In the genomic region with DNA sequence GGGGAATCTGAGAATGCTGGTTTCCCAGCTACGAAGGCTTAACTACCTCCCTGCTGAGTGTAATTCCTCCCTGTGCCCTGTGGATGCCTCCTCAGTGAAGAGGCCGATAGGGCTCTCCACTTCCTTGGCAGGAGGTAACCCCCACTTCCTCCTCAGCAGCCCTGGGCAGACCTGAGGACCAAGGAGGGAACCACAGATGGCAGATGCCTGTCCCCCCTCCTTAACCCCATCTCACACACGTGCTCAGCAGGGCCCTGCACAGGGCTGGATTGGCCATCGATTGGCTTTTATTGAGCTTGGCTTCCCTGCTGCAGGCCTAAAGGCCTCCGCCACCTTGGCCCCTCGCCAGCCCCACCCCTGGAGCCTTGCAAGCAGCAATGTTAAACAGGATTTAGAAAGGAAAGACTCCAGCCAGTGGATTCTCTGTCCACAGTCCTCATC, we compare ENCODE assay signal across 11 cellular contexts. TPM values are rescaled to one million over a fixed set of nuclear protein-coding genes. Genes with fewer than 3 reads are reported as not detected.
DNase-seq lines count a peak whose midpoint lies in the region; ATAC-seq and TF ChIP-seq lines count a peak whose summit lies in the region.
"Had no signal": no experiment of that assay in that cellular context is flagged by ENCODE, and none has a peak within 500 bp of the region (broad histone marks: within the 10 kb centered on the region; RNA-seq: fewer than 3 reads in every experiment).

No MANE protein-coding gene starts in this region.

- H3K27ac Mint-ChIP-seq in activated naive CD4-positive, alpha-beta T cell treated with anti-CD3 and anti-CD28 coated beads, Interleukin-2, amount 10 ng/mL, durations not matched to agents 7 days and 5 days, result no peak overlapping the region
- H3K27ac Mint-ChIP-seq: activated B cell treated with CpG ODN at 0.5 μM for 24 hours, naive B cell had no signal

- no peak overlapping the region for H3K14ac ChIP-seq in trophoblast cell (ENCODE audit: low read length)

- H4K91ac ChIP-seq in trophoblast cell (ENCODE audit: low read depth, low read length), result no peak overlapping the region

- no peak overlapping the region for H3K27ac ChIP-seq in HL-60 (replicated peaks)
- no peak overlapping the region for H3K27ac ChIP-seq in psoas muscle
- H3K27ac ChIP-seq in trophoblast cell (ENCODE audit: low read depth, low read length), result no peak overlapping the region

- ATAC-seq in psoas muscle (no peak), HG02938 (IDR thresholded peaks at IDR 0.05; ENCODE audit: unreplicated experiment) (no peak)

- H3K9ac ChIP-seq in trophoblast cell (ENCODE audit: low read length), result no peak overlapping the region

- no peak overlapping the region for H3K4ac ChIP-seq in trophoblast cell (ENCODE audit: low read depth, low read length)

- H2BK120ac ChIP-seq in trophoblast cell (ENCODE audit: insufficient read depth, low read length, poor library complexity), result no peak overlapping the region

- H4K12ac ChIP-seq in trophoblast cell (ENCODE audit: low read depth, low read length), result no peak overlapping the region

- H4K8ac ChIP-seq in trophoblast cell (ENCODE audit: low read depth, low read length), result no peak overlapping the region

- H3K4me3 ChIP-seq in HL-60 (replicated peaks; ENCODE audit: insufficient read depth, low read length) (no peak overlapping the region), psoas muscle (no peak overlapping the region), trophoblast cell (ENCODE audit: low read depth, low read length) (no peak overlapping the region)

- TF ChIP-seq CTCF in HL-60 (IDR thresholded peaks at IDR 0.05; ENCODE audit: insufficient read depth, low read length) (no peak), psoas muscle (IDR thresholded peaks at IDR 0.05) (no peak)

- H3K27me3 Mint-ChIP-seq in activated naive CD4-positive, alpha-beta T cell treated with anti-CD3 and anti-CD28 coated beads, Interleukin-2, amount 10 ng/mL, durations not matched to agents 7 days and 5 days, result no peaks in the 10 kb centered on the region
- H3K27me3 Mint-ChIP-seq: activated B cell treated with CpG ODN at 0.5 μM for 24 hours, naive B cell had no signal

- no peaks in the 10 kb centered on the region for H3K9me3 Mint-ChIP-seq in activated naive CD4-positive, alpha-beta T cell treated with anti-CD3 and anti-CD28 coated beads, Interleukin-2, amount 10 ng/mL, durations not matched to agents 7 days and 5 days
- H3K9me3 Mint-ChIP-seq: activated B cell treated with CpG ODN at 0.5 μM for 24 hours, naive B cell had no signal

- H3K27me3 ChIP-seq in HL-60 (ENCODE audit: insufficient read depth, poor library complexity, severe bottlenecking) (no peaks in the 10 kb centered on the region), psoas muscle (ENCODE audit: insufficient read depth in 3 of 3, low read length in 2 of 3) (no peaks in the 10 kb centered on the region), trophoblast cell (ENCODE audit: insufficient read depth, low read length) (no peaks in the 10 kb centered on the region)

- no peaks in the 10 kb centered on the region for H3K79me1 ChIP-seq in trophoblast cell (ENCODE audit: low read length)

- no peak overlapping the region for H3K4me2 ChIP-seq in trophoblast cell (ENCODE audit: low read length)

- H3K4me1 Mint-ChIP-seq in activated naive CD4-positive, alpha-beta T cell treated with anti-CD3 and anti-CD28 coated beads, Interleukin-2, amount 10 ng/mL, durations not matched to agents 7 days and 5 days, result no peaks in the 10 kb centered on the region
- H3K4me1 Mint-ChIP-seq: activated B cell treated with CpG ODN at 0.5 μM for 24 hours had no signal

- H2AK5ac ChIP-seq in trophoblast cell (ENCODE audit: low read length), result no peak overlapping the region

- no peak overlapping the region for H3K18ac ChIP-seq in trophoblast cell (ENCODE audit: low read length)

- H3K79me2 ChIP-seq in trophoblast cell (ENCODE audit: control insufficient read depth, insufficient read depth, low read length, poor library complexity), result no peaks in the 10 kb centered on the region

- no peak overlapping the region for H3K4me3 Mint-ChIP-seq in activated naive CD4-positive, alpha-beta T cell treated with anti-CD3 and anti-CD28 coated beads, Interleukin-2, amount 10 ng/mL, durations not matched to agents 7 days and 5 days
- H3K4me3 Mint-ChIP-seq: activated B cell treated with CpG ODN at 0.5 μM for 24 hours, naive B cell had no signal

- DNase-seq in HL-60 (ENCODE audit: low read depth in 1 of 2, low spot score in 1 of 2) (peak; percentile 10 to 19), NCI-H2227 (lab: John Stamatoyannopoulos, UW; ENCODE audit: unreplicated experiment) (peak; percentile 58), fibroblast of the conjunctiva (ENCODE audit: low read depth) (peak; percentile 12), psoas muscle (peak; percentile 45 to 64), trophoblast cell (no peak), HuH-7 (ENCODE audit: low spot score) (no peak)
- DNase-seq in activated naive CD4-positive, alpha-beta T cell treated with anti-CD3 and anti-CD28 coated beads, Interleukin-2, amount 10 ng/mL, durations not matched to agents 7 days and 5 days, result no peak
- DNase-seq: activated B cell treated with CpG ODN at 0.5 μM for 24 hours; naive B cell; stimulated activated CD4-positive, alpha-beta T cell treated with anti-CD3 and anti-CD28 coated beads, Interleukin-2, amount 100 ng/mL, for 24 hours had no signal

- no peak overlapping the region for H2AFZ ChIP-seq in trophoblast cell (ENCODE audit: insufficient read depth, low read length, poor library complexity)

- intact Hi-C loops in psoas muscle (cut with DNase I), result no loop called here

- 61 to 66% (median 66%) methylated on average over 6 of the region's 6 CpGs for WGBS in psoas muscle, 3 donors
- WGBS in trophoblast cell (ENCODE audit: extremely low coverage, insufficient coverage, insufficient read length), result no CpG with 5 or more reads among the region's 6 CpGs

- no peaks in the 10 kb centered on the region for H3K9me3 ChIP-seq in psoas muscle
- H3K9me3 ChIP-seq in trophoblast cell (ENCODE audit: insufficient read depth, low read depth, low read length), result peaks cover 4% of the 10 kb centered on the region

- CTCF ChIA-PET in activated naive CD4-positive, alpha-beta T cell treated with anti-CD3 and anti-CD28 coated beads, Interleukin-2, amount 10 ng/mL, durations not matched to agents 7 days and 5 days (lab: Charles Lee), result no interaction called here

- H3K23ac ChIP-seq in trophoblast cell (ENCODE audit: low read length), result no peak overlapping the region

- no peak overlapping the region for H2BK5ac ChIP-seq in trophoblast cell (ENCODE audit: low read depth, low read length, poor library complexity)

- H3K36me3 Mint-ChIP-seq in activated naive CD4-positive, alpha-beta T cell treated with anti-CD3 and anti-CD28 coated beads, Interleukin-2, amount 10 ng/mL, durations not matched to agents 7 days and 5 days, result peaks cover 11% of the 10 kb centered on the region
- H3K36me3 Mint-ChIP-seq: naive B cell had no signal

- H3K36me3 ChIP-seq in psoas muscle (ENCODE audit: insufficient read depth in 1 of 2, low read depth in 1 of 2) (peaks cover 0 to 18% of the 10 kb centered on the region in 2 donors), trophoblast cell (ENCODE audit: control insufficient read depth in 1 of 2, insufficient read depth in 2 of 2, low read length in 2 of 2) (peaks cover 55 to 59% of the 10 kb centered on the region in 2 experiments)

- H3K4me1 ChIP-seq in psoas muscle, result no peaks in the 10 kb centered on the region
- H3K4me1 ChIP-seq in trophoblast cell (ENCODE audit: control insufficient read depth in 1 of 2, insufficient read depth in 2 of 2, low read length in 2 of 2), result no peaks in the 10 kb centered on the region

- H2BK12ac ChIP-seq in trophoblast cell (ENCODE audit: low read length), result no peak overlapping the region

RNA-seq across cellular contexts. Expression of gene LRRC4, which starts 45.6 kb away (rescaled TPM):
- 1 to 10 TPM; 2.7 to 5.0 (median 3.1) TPM for total RNA-seq in psoas muscle
- polyA plus RNA-seq in psoas muscle, result 1 to 10 TPM in 1 of 3 donors, under 1 TPM in 2; 0.39 to 1.2 (median 0.61) TPM
- polyA plus RNA-seq in trophoblast cell (2013), result 0.78 and 1.1 TPM in 2 replicates

Comparison
In these comparisons a context has a peak if more than half of its experiments do, and no peak if none do; other contexts are left out.
1. DNase-seq: peak in HL-60 (2 of 2), NCI-H2227 (single experiment), fibroblast of the conjunctiva (single experiment) and psoas muscle (2 of 2); none in trophoblast cell (0 of 2), HuH-7 (single experiment) and activated naive CD4-positive, alpha-beta T cell treated with anti-CD3 and anti-CD28 coated beads, Interleukin-2, amount 10 ng/mL, durations not matched to agents 7 days and 5 days (single experiment).